8 cellular contexts compared by ENCODE assay signal in genomic region chr16:31265329-31266245, GRCh38. TPM values are rescaled to one million over a fixed set of nuclear protein-coding genes. Genes with fewer than 3 reads are reported as not detected.
DNase-seq lines count a peak whose midpoint lies in the region; ATAC-seq and TF ChIP-seq lines count a peak whose summit lies in the region.

No MANE protein-coding gene starts in this region.

- H3K4me3 ChIP-seq in OCI-LY7 (ENCODE audit: low read depth, low read length, poor library complexity, severe bottlenecking): no peak overlapping the region

- peak overlapping the region; percentile 77 to 96 (median 92) for H3K27ac Mint-ChIP-seq in IgD-negative memory B cell

- no peak overlapping the region for H2AFZ ChIP-seq in OCI-LY7 (ENCODE audit: low read length)

- H3K4me2 ChIP-seq in OCI-LY7 (ENCODE audit: low read length): no peak overlapping the region

- POLR2A ChIA-PET in OCI-LY7 (lab: Charles Lee): interaction anchor here (0.6 to 0.9 kb wide), 3 partner anchors 68 to 242 kb away, joined by 3 to 4 read pairs (median 4); no protein-coding TSS in a partner anchor

- H3K9me3 Mint-ChIP-seq in IgD-negative memory B cell: no peaks in the 10 kb centered on the region

- no peaks in the 10 kb centered on the region for H3K9me2 ChIP-seq in OCI-LY7 (ENCODE audit: insufficient read depth, low read length)

- peak overlapping the region; percentile 67 to 93 (median 78) for H3K4me3 Mint-ChIP-seq in IgD-negative memory B cell

- peak; percentile 37 for DNase-seq in COLO668 (lab: John Stamatoyannopoulos, UW; ENCODE audit: unreplicated experiment)
- DNase-seq in activated T-cell treated with anti-CD3 and anti-CD28 coated beads for 1 hour (ENCODE audit: low read depth): peak; percentile 33
- DNase-seq in islet precursor cell: peak; percentile 73
- DNase-seq in stimulated activated CD8-positive, alpha-beta memory T cell treated with anti-CD3 and anti-CD28 coated beads, Interleukin-4, amount 100 ng/mL, for 48 hours: peak; percentile 86
- no peak for DNase-seq in OCI-LY7 (ENCODE audit: low spot score)
- no peak for DNase-seq in occipital lobe (lab: John Stamatoyannopoulos, UW)

- H3K36me3 Mint-ChIP-seq in IgD-negative memory B cell: peaks cover 17% of the 10 kb centered on the region

- peaks cover 25 to 43% (median 33%) of the 10 kb centered on the region in 3 donors for H3K4me1 Mint-ChIP-seq in IgD-negative memory B cell

- ATAC-seq in GM21529 (IDR thresholded peaks at IDR 0.05; ENCODE audit: unreplicated experiment): peak; percentile 92

- CTCF ChIA-PET in OCI-LY7 (lab: Charles Lee; ENCODE audit: unreplicated experiment): interaction anchor here (0.6 to 0.7 kb wide), 2 partner anchors 66 to 431 kb away, joined by 3 read pairs; no protein-coding TSS in a partner anchor

- no peak overlapping the region for H3K27ac ChIP-seq in OCI-LY7 (ENCODE audit: low read depth, low read length, poor library complexity, severe bottlenecking)

- BruUV-seq in OCI-LY7 (replicated peaks; lab: Mats Ljungman, UMichigan): no TSS peak

- no peaks in the 10 kb centered on the region for H3K9me3 ChIP-seq in OCI-LY7 (ENCODE audit: low read length)

- intact Hi-C loops in OCI-LY7 (cut with micrococcal nuclease; ENCODE audit: unreplicated experiment): no loop called here

- no peaks in the 10 kb centered on the region for H3K79me2 ChIP-seq in OCI-LY7 (ENCODE audit: insufficient read depth, low read depth, low read length)

- no peak for TF ChIP-seq CTCF in OCI-LY7 (conservative IDR thresholded peaks at IDR 0.05; ENCODE audit: low read length)

- H3K36me3 ChIP-seq in OCI-LY7 (ENCODE audit: insufficient read depth, low read length): no peaks in the 10 kb centered on the region

- no peaks in the 10 kb centered on the region for H3K4me1 ChIP-seq in OCI-LY7 (ENCODE audit: insufficient read depth, low read length, poor library complexity, severe bottlenecking)

- no peaks in the 10 kb centered on the region for H3K27me3 Mint-ChIP-seq in IgD-negative memory B cell

- H4K20me1 ChIP-seq in OCI-LY7 (ENCODE audit: insufficient read depth, low read length): no peaks in the 10 kb centered on the region

RNA-seq across cellular contexts. Expression of gene ITGAM, which starts 5.8 kb away (rescaled TPM):
- polyA plus RNA-seq in IgD-negative memory B cell: 23.2 TPM
- total RNA-seq in OCI-LY7 (2014; rRNA removed; shearing (Covaris generic)): not detected in 2 replicates
- total RNA-seq in OCI-LY7 (2022) (0.09 and 0.23 TPM in 2 replicates), occipital lobe (4.7 TPM)

RNA-seq across cellular contexts. Expression of gene PYDC1, which starts 48.7 kb away (rescaled TPM):
- polyA plus RNA-seq in IgD-negative memory B cell: not detected
- not detected in 2 replicates for total RNA-seq in OCI-LY7 (2014; rRNA removed; shearing (Covaris generic))
- total RNA-seq in OCI-LY7 (2022) (not detected in 2 replicates), occipital lobe (0.78 TPM)

RNA-seq across cellular contexts. Expression of gene TRIM72, which starts 51.7 kb away (rescaled TPM):
- polyA plus RNA-seq in IgD-negative memory B cell: not detected
- total RNA-seq in OCI-LY7 (2014; rRNA removed; shearing (Covaris generic)): 0.13 and 0.21 TPM in 2 replicates
- 0.46 and 1.1 TPM in 2 replicates for total RNA-seq in OCI-LY7 (2022)
- total RNA-seq in occipital lobe: 2.3 TPM

Comparison
In these comparisons a context has a peak if more than half of its experiments do, and no peak if none do; other contexts are left out.
1. DNase-seq: peak in COLO668 (single experiment), activated T-cell treated with anti-CD3 and anti-CD28 coated beads for 1 hour (single experiment), islet precursor cell (single experiment) and stimulated activated CD8-positive, alpha-beta memory T cell treated with anti-CD3 and anti-CD28 coated beads, Interleukin-4, amount 100 ng/mL, for 48 hours (single experiment); none in OCI-LY7 (single experiment) and occipital lobe (single experiment).